ENCODE assay signal across 13 cellular contexts in the genomic region with DNA sequence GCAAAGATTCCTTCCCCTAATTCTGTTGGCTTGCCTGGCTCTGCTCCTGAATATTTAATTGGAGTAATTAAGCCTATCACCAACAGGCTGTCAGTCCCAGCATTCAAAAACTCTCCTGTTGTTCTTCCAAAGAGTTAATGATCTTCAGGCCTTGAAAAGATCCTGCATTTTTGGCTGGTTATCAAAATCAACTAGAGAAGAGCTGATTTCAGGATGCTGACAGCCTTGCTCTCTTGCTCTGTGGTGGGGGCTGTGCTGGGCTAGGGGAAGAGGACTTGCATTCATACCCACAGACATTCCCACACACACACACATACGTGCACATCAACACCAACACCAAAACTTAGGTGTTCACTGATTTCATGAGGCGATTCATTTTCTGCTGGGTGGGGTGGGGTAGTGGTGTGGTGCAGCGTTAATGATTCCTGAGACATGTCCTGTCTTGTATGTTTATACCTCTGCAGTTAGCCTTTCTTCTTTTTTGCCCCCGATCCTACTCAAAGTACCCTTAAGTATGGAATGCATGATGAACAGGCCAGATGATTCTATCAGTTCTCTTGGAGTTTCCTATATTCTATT.
DNase-seq lines count a peak whose midpoint lies in the region; ATAC-seq and TF ChIP-seq lines count a peak whose summit lies in the region.
"Had no signal": no experiment of that assay in that cellular context is flagged by ENCODE, and none has a peak within 500 bp of the region (broad histone marks: within the 10 kb centered on the region; RNA-seq: fewer than 3 reads in every experiment).

No MANE protein-coding gene starts in this region.

- peaks cover 9% of the 10 kb centered on the region for H3K4me1 ChIP-seq in RWPE2 (ENCODE audit: insufficient read depth, poor library complexity, severe bottlenecking)

- no peaks in the 10 kb centered on the region for H3K36me3 ChIP-seq in RWPE2 (ENCODE audit: low read depth)
- H3K36me3 ChIP-seq: heart left ventricle, SJSA1 had no signal

- no peak for TF ChIP-seq CTCF in GM12865 (IDR thresholded peaks at IDR 0.05; ENCODE audit: insufficient read depth, low read depth, low read length, missing control alignments)
- no peak for TF ChIP-seq CTCF in RWPE2 (IDR thresholded peaks at IDR 0.05; ENCODE audit: poor library complexity, severe bottlenecking)

- ATAC-seq in RWPE2 (ENCODE audit: low read depth) (no peak), GM19452 (IDR thresholded peaks at IDR 0.05; ENCODE audit: unreplicated experiment) (no peak), HG02852 (IDR thresholded peaks at IDR 0.05; ENCODE audit: unreplicated experiment) (no peak)
- ATAC-seq: heart left ventricle, psoas muscle had no signal

- no peaks in the 10 kb centered on the region for H3K27me3 ChIP-seq in RWPE2 (ENCODE audit: insufficient read depth, poor library complexity, severe bottlenecking)
- H3K27me3 ChIP-seq: SJSA1 had no signal

- H3K27ac ChIP-seq in RWPE2 (ENCODE audit: poor library complexity, severe bottlenecking) (no peak overlapping the region), substantia nigra (ENCODE audit: low read depth, low read length, poor library complexity, severe bottlenecking) (no peak overlapping the region)
- H3K27ac ChIP-seq: heart left ventricle, psoas muscle, SJSA1 had no signal

- H3K9me3 ChIP-seq in RWPE2 (ENCODE audit: severe bottlenecking): no peaks in the 10 kb centered on the region
- H3K9me3 ChIP-seq: heart left ventricle, psoas muscle, SJSA1 had no signal

- DNase-seq in ACHN (peak; percentile 43), GM12865 (ENCODE audit: low read depth) (peak; percentile 49), RWPE2 (ENCODE audit: low spot score) (peak; percentile 13), glomerular visceral epithelial cell (ENCODE audit: extremely low spot score) (peak; percentile 51), substantia nigra (lab: John Stamatoyannopoulos, UW) (no peak)
- DNase-seq: activated naive CD8-positive, alpha-beta T cell treated with anti-CD3 and anti-CD28 coated beads for 36 hours; C1 segment of cervical spinal cord; kidney; psoas muscle had no signal

- in situ Hi-C loops in ACHN (cut with HindIII; ENCODE audit: low pct_ligation_motif_present, low pct_unique_long_range_greater_than_20kb, low sequenced_read_pairs): loop anchor here (25.0 kb wide), 1 partner anchor 146 kb away; no protein-coding TSS in a partner anchor

- H3K4me3 ChIP-seq in GM12865 (ENCODE audit: low read depth, low read length) (no peak overlapping the region), RWPE2 (ENCODE audit: severe bottlenecking) (no peak overlapping the region)
- H3K4me3 ChIP-seq: heart left ventricle, psoas muscle, SJSA1 had no signal

Comparison
In these comparisons a context has a peak if more than half of its experiments do, and no peak if none do; other contexts are left out.
1. DNase-seq: peak in ACHN (single experiment), GM12865 (single experiment), RWPE2 (single experiment) and glomerular visceral epithelial cell (single experiment); none in substantia nigra (0 of 49).